Comparison of ENCODE assay signal across 12 cellular contexts in the genomic region with DNA sequence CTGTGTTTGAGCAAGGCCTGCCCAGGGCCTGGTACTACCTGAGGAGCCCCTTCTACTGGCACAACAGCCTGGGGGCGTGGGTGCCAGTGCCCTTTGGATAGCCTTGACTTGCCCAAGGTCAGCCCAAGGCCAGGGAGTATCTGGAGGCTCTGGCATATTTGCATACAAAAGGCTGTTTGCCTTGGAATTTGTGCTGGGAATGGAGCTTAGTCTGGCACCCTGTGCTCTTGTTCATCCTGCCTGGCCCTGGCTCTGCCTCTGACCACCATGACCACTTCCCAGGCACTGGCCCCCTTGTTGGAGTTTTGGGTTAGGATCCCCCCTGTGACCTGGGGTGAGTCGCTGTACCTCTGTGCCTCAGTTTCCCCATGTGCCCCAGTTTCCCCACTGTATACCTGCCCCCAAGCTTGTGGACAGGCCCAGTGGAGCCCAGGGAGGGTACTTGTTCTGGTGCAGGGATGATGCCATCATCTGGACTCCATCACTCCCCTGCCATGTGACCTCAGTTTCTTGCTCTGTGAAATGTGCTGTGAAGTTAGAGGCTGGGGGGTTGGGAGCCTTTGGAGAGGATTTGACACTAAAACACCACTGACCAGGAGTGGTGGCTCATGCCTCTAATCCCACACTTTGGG. TPM values are rescaled to one million over a fixed set of nuclear protein-coding genes. Genes with fewer than 3 reads are reported as not detected.
DNase-seq lines count a peak whose midpoint lies in the region; ATAC-seq and TF ChIP-seq lines count a peak whose summit lies in the region.
"Had no signal": no experiment of that assay in that cellular context is flagged by ENCODE, and none has a peak within 500 bp of the region (broad histone marks: within the 10 kb centered on the region; RNA-seq: fewer than 3 reads in every experiment).

No MANE protein-coding gene starts in this region.

- H3K79me1 ChIP-seq in mesenchymal stem cell (replicated peaks; ENCODE audit: low read length, poor library complexity, severe bottlenecking), result no peaks in the 10 kb centered on the region

- H2AFZ ChIP-seq in mesenchymal stem cell (ENCODE audit: low read depth, low read length), result no peak overlapping the region

- POLR2A ChIA-PET in activated CD4-positive, alpha-beta memory T cell treated with anti-CD3 and anti-CD28 coated beads for 36 hours (lab: Charles Lee), result interaction anchor here (0.8 to 1.6 kb wide), 9 partner anchors 22 to 96 kb away, joined by 3 to 9 read pairs (median 4); a partner anchor contains a TSS

- H3K9me3 ChIP-seq in right atrium auricular region (no peaks in the 10 kb centered on the region), mesenchymal stem cell (ENCODE audit: control insufficient read depth, low read length) (no peaks in the 10 kb centered on the region)

- H2BK120ac ChIP-seq in mesenchymal stem cell (ENCODE audit: low read depth, low read length), result no peak overlapping the region

- ATAC-seq in left ventricle myocardium superior, result no peak

- CTCF ChIA-PET in activated CD4-positive, alpha-beta memory T cell treated with anti-CD3 and anti-CD28 coated beads for 36 hours (lab: Charles Lee), result interaction anchor here (1.0 to 2.8 kb wide), 7 partner anchors 8 to 105 kb away, joined by 3 to 17 read pairs (median 6); a partner anchor contains a TSS

- peaks cover 58% of the 10 kb centered on the region for H3K4me1 Mint-ChIP-seq in activated CD4-positive, alpha-beta memory T cell treated with anti-CD3 and anti-CD28 coated beads for 36 hours (ENCODE audit: low read depth)
- peaks cover 5% of the 10 kb centered on the region for H3K4me1 Mint-ChIP-seq in osteocyte (ENCODE audit: unreplicated experiment)

- intact Hi-C loops in left ventricle myocardium superior (cut with micrococcal nuclease), result no loop called here
- intact Hi-C loops in activated CD4-positive, alpha-beta memory T cell treated with anti-CD3 and anti-CD28 coated beads for 36 hours (cut with micrococcal nuclease), result loop anchor here (2.0 kb wide), 2 partner anchors 75 to 95 kb away; a partner anchor contains a TSS

- H2BK5ac ChIP-seq in mesenchymal stem cell (ENCODE audit: low read depth, low read length, poor library complexity, severe bottlenecking), result no peak overlapping the region

- peak overlapping the region; percentile 99 for H3K27ac Mint-ChIP-seq in activated CD4-positive, alpha-beta memory T cell treated with anti-CD3 and anti-CD28 coated beads for 36 hours
- no peak overlapping the region for H3K27ac Mint-ChIP-seq in osteocyte (ENCODE audit: unreplicated experiment)

- DNase-seq in left ventricle myocardium superior (peak; percentile 12), right atrium auricular region (ENCODE audit: low spot score) (no peak), mesenchymal stem cell (no peak), NCI-H187 treated with DMSO at 0.1 percent for 48 hours (lab: John Stamatoyannopoulos, UW) (no peak), osteocyte (ENCODE audit: extremely low spot score, unreplicated experiment) (no peak), dedifferentiated amniotic fluid mesenchymal stem cell (ENCODE audit: extremely low spot score) (no peak), DMS 273 (lab: John Stamatoyannopoulos, UW; ENCODE audit: unreplicated experiment) (no peak)
- DNase-seq in activated CD4-positive, alpha-beta memory T cell treated with anti-CD3 and anti-CD28 coated beads for 36 hours, result no peak
- DNase-seq: amniotic stem cell; NCI-H1092 treated with DMSO at 0.1 percent for 48 hours; stimulated activated CD4-positive, alpha-beta T cell treated with anti-CD3 and anti-CD28 coated beads, Interleukin-4, amount 100 ng/mL, for 4 hours had no signal

- TF ChIP-seq CTCF in right atrium auricular region (IDR thresholded peaks at IDR 0.05) (no peak), osteocyte (IDR thresholded peaks at IDR 0.05) (no peak)

- H2BK15ac ChIP-seq in mesenchymal stem cell (ENCODE audit: low read depth, poor library complexity, severe bottlenecking), result no peak overlapping the region

- H3K14ac ChIP-seq in mesenchymal stem cell (ENCODE audit: low read length in 2 of 2), result no peak overlapping the region

- H3K4me3 Mint-ChIP-seq in activated CD4-positive, alpha-beta memory T cell treated with anti-CD3 and anti-CD28 coated beads for 36 hours, result peak overlapping the region; percentile 90
- H3K4me3 Mint-ChIP-seq in osteocyte (ENCODE audit: unreplicated experiment), result no peak overlapping the region

- H2BK12ac ChIP-seq in mesenchymal stem cell (ENCODE audit: low read length in 2 of 2), result no peak overlapping the region

- WGBS in mesenchymal stem cell, result 82% methylated on average over 2 of the region's 2 CpGs

- H3K27me3 ChIP-seq in right atrium auricular region, result no peaks in the 10 kb centered on the region
- peaks cover 0 to 55% of the 10 kb centered on the region in 2 experiments for H3K27me3 ChIP-seq in mesenchymal stem cell (ENCODE audit: control insufficient read depth in 1 of 2, insufficient read depth in 1 of 2, low read length in 2 of 2)

- H3K4ac ChIP-seq in mesenchymal stem cell (ENCODE audit: low read depth in 1 of 2, low read length in 2 of 2), result no peak overlapping the region

- no peaks in the 10 kb centered on the region for H3K36me3 ChIP-seq in right atrium auricular region
- peaks cover 0 to 3% of the 10 kb centered on the region in 2 experiments for H3K36me3 ChIP-seq in mesenchymal stem cell (ENCODE audit: control insufficient read depth in 1 of 2, insufficient read depth in 2 of 2, low read depth in 1 of 2, low read length in 2 of 2)

- no peak overlapping the region for H3K4me2 ChIP-seq in mesenchymal stem cell (ENCODE audit: low read length, poor library complexity, severe bottlenecking)

- H3K9ac ChIP-seq in mesenchymal stem cell (ENCODE audit: low read length), result no peak overlapping the region

- H3K4me3 ChIP-seq in right atrium auricular region, result peak overlapping the region in 1 of 2 donors; percentile 60
- H3K4me3 ChIP-seq in mesenchymal stem cell (ENCODE audit: insufficient read depth in 1 of 2, low read depth in 1 of 2, low read length in 2 of 2), result no peak overlapping the region

- H4K8ac ChIP-seq in mesenchymal stem cell (ENCODE audit: low read length), result peak overlapping the region; percentile 20

- no peak overlapping the region for H3K27ac ChIP-seq in right atrium auricular region
- H3K27ac ChIP-seq in mesenchymal stem cell (ENCODE audit: low read length, poor library complexity, severe bottlenecking), result no peak overlapping the region

- H3K27me3 Mint-ChIP-seq in activated CD4-positive, alpha-beta memory T cell treated with anti-CD3 and anti-CD28 coated beads for 36 hours, result no peaks in the 10 kb centered on the region
- H3K27me3 Mint-ChIP-seq in osteocyte (ENCODE audit: unreplicated experiment), result peaks cover 17% of the 10 kb centered on the region

- H3K36me3 Mint-ChIP-seq in activated CD4-positive, alpha-beta memory T cell treated with anti-CD3 and anti-CD28 coated beads for 36 hours, result peaks cover 19% of the 10 kb centered on the region
- H3K36me3 Mint-ChIP-seq in osteocyte (ENCODE audit: unreplicated experiment), result no peaks in the 10 kb centered on the region

- no peak overlapping the region for H4K91ac ChIP-seq in mesenchymal stem cell (ENCODE audit: low read length)

- no peak overlapping the region for H2AK5ac ChIP-seq in mesenchymal stem cell (ENCODE audit: low read length, severe bottlenecking)

- H3K4me1 ChIP-seq in right atrium auricular region (peaks cover 0 to 22% of the 10 kb centered on the region in 2 donors), mesenchymal stem cell (ENCODE audit: control insufficient read depth, insufficient read depth, low read depth, low read length) (peaks cover 14% of the 10 kb centered on the region)

- no peaks in the 10 kb centered on the region for H3K9me3 Mint-ChIP-seq in activated CD4-positive, alpha-beta memory T cell treated with anti-CD3 and anti-CD28 coated beads for 36 hours
- no peaks in the 10 kb centered on the region for H3K9me3 Mint-ChIP-seq in osteocyte (ENCODE audit: unreplicated experiment)

- no peak overlapping the region for H3K23ac ChIP-seq in mesenchymal stem cell (ENCODE audit: low read length in 2 of 2)

- no peak overlapping the region for H3K18ac ChIP-seq in mesenchymal stem cell (ENCODE audit: low read depth in 1 of 2, low read length in 2 of 2)

RNA-seq across cellular contexts. Expression of a gene that starts 1.6 kb away (rescaled TPM):
- total RNA-seq in left ventricle myocardium superior (0.87 TPM), right atrium auricular region (10 to 100 TPM in 1 of 2 donors, 1 to 10 TPM in 1; 1.6 to 11.8 TPM), osteocyte (not detected in 2 replicates)
- total RNA-seq in activated CD4-positive, alpha-beta memory T cell treated with anti-CD3 and anti-CD28 coated beads for 36 hours, result 10 to 100 TPM; 67.0 to 72.8 TPM
- polyA plus RNA-seq in mesenchymal stem cell (2013, experiment 1 of 2), result 0.03 TPM
- not detected for polyA plus RNA-seq in mesenchymal stem cell (2013, experiment 2 of 2)
- polyA plus RNA-seq: neural cell had no signal

RNA-seq across cellular contexts. Expression of a gene that starts 35.9 kb away (rescaled TPM):
- 22.4 TPM for total RNA-seq in left ventricle myocardium superior
- total RNA-seq in right atrium auricular region, result 10 to 100 TPM; 21.2 to 46.8 TPM
- total RNA-seq in activated CD4-positive, alpha-beta memory T cell treated with anti-CD3 and anti-CD28 coated beads for 36 hours, result 10 to 100 TPM; 77.9 to 80.0 TPM
- polyA plus RNA-seq in mesenchymal stem cell (2013, experiment 1 of 2), result 66.8 TPM
- 66.1 TPM for polyA plus RNA-seq in mesenchymal stem cell (2013, experiment 2 of 2)
- total RNA-seq in osteocyte, result 35.8 and 42.9 TPM in 2 replicates

Comparison
In these comparisons a context has a peak if more than half of its experiments do, and no peak if none do; other contexts are left out.
1. RNA of a gene that starts 1.6 kb away (total RNA-seq): 67.0 to 72.8 TPM in activated CD4-positive, alpha-beta memory T cell treated with anti-CD3 and anti-CD28 coated beads for 36 hours; 1.6 to 11.8 TPM in right atrium auricular region, 0.87 TPM in left ventricle myocardium superior (single experiment) and not detected in osteocyte; every median in the first group is over 4 times any median in the second.